Comparison of ENCODE assay signal across 11 cellular contexts in the genomic region with DNA sequence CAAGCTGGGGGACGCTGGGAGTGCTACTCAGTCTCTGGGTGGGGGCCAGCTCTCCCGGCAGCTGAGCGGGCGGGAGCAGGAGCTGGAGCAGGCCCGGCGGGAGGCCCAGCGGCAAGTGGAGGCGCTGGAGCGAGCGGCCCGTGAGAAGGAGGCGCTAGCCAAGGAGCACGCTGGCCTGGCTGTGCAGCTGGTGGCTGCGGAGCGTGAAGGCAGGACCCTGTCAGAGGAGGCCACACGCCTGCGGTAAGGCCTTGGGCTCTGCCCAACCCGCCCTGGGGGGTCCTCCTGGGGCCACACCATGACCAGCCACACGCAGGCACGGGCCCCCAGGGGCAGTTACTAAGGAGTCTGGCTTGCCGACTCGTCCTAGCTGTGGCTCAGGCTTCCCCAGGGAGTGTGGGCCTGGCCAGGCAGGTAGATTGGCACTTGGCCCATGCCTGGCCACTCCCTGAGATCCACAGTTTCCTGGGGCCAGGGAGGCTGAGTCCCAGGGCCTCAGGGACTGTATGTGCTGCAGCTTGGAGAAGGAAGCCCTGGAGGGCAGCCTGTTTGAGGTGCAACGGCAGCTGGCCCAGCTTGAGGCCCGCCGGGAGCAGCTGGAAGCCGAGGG. TPM values are rescaled to one million over a fixed set of nuclear protein-coding genes. Genes with fewer than 3 reads are reported as not detected.
DNase-seq lines count a peak whose midpoint lies in the region; TF ChIP-seq lines count a peak whose summit lies in the region.
"Not testable (repeated sequence)": the region's sequence is repeated elsewhere in the genome, so short reads cannot be mapped to it uniquely, and the experiment has no call there.
"Had no signal": no experiment of that assay in that cellular context is flagged by ENCODE, and none has a peak within 500 bp of the region (broad histone marks: within the 10 kb centered on the region; RNA-seq: fewer than 3 reads in every experiment).

No MANE protein-coding gene starts in this region.

- DNase-seq in DMS53 (lab: John Stamatoyannopoulos, UW) (peak; percentile 43), NCI-H1092 treated with DMSO at 0.1 percent for 48 hours (lab: John Stamatoyannopoulos, UW) (peak; percentile 18), NCI-H446 treated with DMSO at 0.1 percent for 48 hours (lab: John Stamatoyannopoulos, UW) (peak; percentile 60), SJCRH30 (peak; percentile 94 to 98), colonic mucosa (peak; percentile 57), kidney epithelial cell (ENCODE audit: low read depth) (peak; percentile 90), transverse colon (peak; percentile 71)

- WGBS in transverse colon (ENCODE audit: low coverage in 1 of 2), 2 donors: 20 to 58% methylated on average over 2 to 26 of the region's 26 CpGs

- not testable (repeated sequence) for H3K27me3 ChIP-seq in SJCRH30; colonic mucosa; kidney epithelial cell (ENCODE audit: control insufficient read depth, insufficient read depth, low read length); mucosa of rectum (ENCODE audit: control insufficient read depth in 2 of 2, insufficient read depth in 2 of 2, low read length in 2 of 2); transverse colon

- intact Hi-C loops in colonic mucosa (cut with DNase I); transverse colon (cut with DNase I; ENCODE audit: low total_unique reads): not testable (repeated sequence)

- not testable (repeated sequence) for TF ChIP-seq POLR2A in transverse colon (IDR thresholded peaks at IDR 0.05)

- not testable (repeated sequence) for H3K36me3 ChIP-seq in SJCRH30; colonic mucosa; kidney epithelial cell (ENCODE audit: control insufficient read depth, insufficient read depth, low read length); mucosa of rectum (ENCODE audit: control insufficient read depth in 2 of 2, insufficient read depth in 2 of 2, low read length in 2 of 2); transverse colon

- H3K9me3 ChIP-seq in SJCRH30 (replicated peaks); colonic mucosa; mucosa of rectum (ENCODE audit: control insufficient read depth in 2 of 2, low read length in 2 of 2); transverse colon: not testable (repeated sequence)

- TF ChIP-seq CTCF in colonic mucosa (IDR thresholded peaks at IDR 0.05); kidney epithelial cell (IDR thresholded peaks at IDR 0.05; ENCODE audit: insufficient read depth, low read length, poor library complexity, severe bottlenecking); transverse colon (IDR thresholded peaks at IDR 0.05): not testable (repeated sequence)

- peak overlapping the region in 1 of 2 donors; percentile 44 for H3K9ac ChIP-seq in colonic mucosa (ENCODE audit: low read depth in 2 of 2, low read length in 2 of 2)
- peak overlapping the region; percentile 41 to 50 for H3K9ac ChIP-seq in mucosa of rectum (ENCODE audit: low read depth in 1 of 2, low read length in 2 of 2)

- H3K4me3 ChIP-seq in SJCRH30: 0 out of 2 replicates have a peak overlapping the region, but pooled peaks have one; percentile 4
- not testable (repeated sequence) for H3K4me3 ChIP-seq in colonic mucosa; kidney epithelial cell (ENCODE audit: low read depth, low read length); mucosa of rectum (ENCODE audit: low read length in 2 of 2); transverse colon

- in situ Hi-C loops in transverse colon (cut with MboI; ENCODE audit: low pct_ligation_motif_present in 1 of 4, low pct_unique_long_range_greater_than_20kb in 1 of 4, low sequenced_read_pairs in 3 of 4): loop anchor here in 2 of 4 donors (10.0 kb wide), 1 partner anchor 334 kb away; the partner anchor contains the start of gene NBPF1 (in 2 of the 2)

- H3K27ac ChIP-seq in SJCRH30 (peak overlapping the region; percentile 43), mucosa of rectum (ENCODE audit: low read depth in 2 of 2, low read length in 2 of 2) (peak overlapping the region; percentile 56 to 62), transverse colon (peak overlapping the region; percentile 41 to 70 (median 51))
- H3K27ac ChIP-seq in colonic mucosa: not testable (repeated sequence)

- TF ChIP-seq EP300 in transverse colon (IDR thresholded peaks at IDR 0.05; ENCODE audit: low read depth): not testable (repeated sequence)

- not testable (repeated sequence) for H3K4me1 ChIP-seq in SJCRH30; colonic mucosa; mucosa of rectum (ENCODE audit: control insufficient read depth in 2 of 2, insufficient read depth in 2 of 2, low read length in 2 of 2)
- peaks cover 0 to 12% (median 8%) of the 10 kb centered on the region in 4 donors for H3K4me1 ChIP-seq in transverse colon

RNA-seq across cellular contexts. Expression of gene CROCC, which starts 26.7 kb away (rescaled TPM):
- total RNA-seq in SJCRH30 (2014; rRNA removed; shearing (Covaris generic)): 12.6 and 19.4 TPM in 2 replicates
- total RNA-seq in colonic mucosa (10 to 100 TPM in 1 of 2 donors, 1 to 10 TPM in 1; 6.9 to 21.6 TPM), kidney epithelial cell (16.4 and 26.2 TPM in 2 replicates), transverse colon (100 to 1,000 TPM in 1 of 4 donors, 10 to 100 TPM in 3; 13.0 to 149 (median 23.7) TPM)

RNA-seq across cellular contexts. Expression of gene MFAP2, which starts 32.0 kb away (rescaled TPM):
- 22.9 and 24.1 TPM in 2 replicates for total RNA-seq in SJCRH30 (2014; rRNA removed; shearing (Covaris generic))
- total RNA-seq in colonic mucosa (1 to 10 TPM; 1.4 to 6.0 TPM), kidney epithelial cell (58.2 and 64.0 TPM in 2 replicates), transverse colon (1 to 10 TPM in 3 of 4 donors, not detected in 1; 1.1 to 5.6 (median 3.5) TPM)
- total RNA-seq: activated naive CD8-positive, alpha-beta T cell treated with anti-CD3 and anti-CD28 coated beads for 36 hours; activated T-helper 2 cell treated with anti-CD3 and anti-CD28 coated beads, Interferon-gamma antibody, Interleukin-2, Interleukin-4, amounts not matched to agents 10 μg/mL and 5 μg/mL and 100 μg/mL, durations not matched to agents 14 hours and 24 hours and 36 hours had no signal

RNA-seq across cellular contexts. Expression of gene RNU1-2, which starts 52.6 kb away (rescaled TPM):
- total RNA-seq in SJCRH30 (2014; rRNA removed; shearing (Covaris generic)): under 0.01 TPM in 2 replicates
- 1,000 to 10,000 TPM; 1,159 to 2,517 TPM for total RNA-seq in colonic mucosa
- total RNA-seq in kidney epithelial cell: under 0.01 TPM in 2 replicates
- under 1 TPM in 3 of 4 donors, not detected in 1; under 0.01 TPM for total RNA-seq in transverse colon
- total RNA-seq: GM23338 had no signal

Comparison
In these comparisons a context has a peak if more than half of its experiments do, and no peak if none do; other contexts are left out.
1. DNase-seq: peak in every context shown above with its lines; median percentile 96 in SJCRH30; 90 in kidney epithelial cell; 71 in transverse colon; 60 in NCI-H446 treated with DMSO at 0.1 percent for 48 hours; 57 in colonic mucosa; 43 in DMS53; 18 in NCI-H1092 treated with DMSO at 0.1 percent for 48 hours.
2. RNA of gene RNU1-2, which starts 52.6 kb away (total RNA-seq): 1,159 to 2,517 TPM in colonic mucosa; under 0.01 TPM in SJCRH30, under 0.01 TPM in kidney epithelial cell and under 0.01 TPM in transverse colon; every median in the first group is over 1,000 times any median in the second.